Comparison of ENCODE assay signal across 9 cellular contexts in genomic region chr2:118842687-118843491, GRCh38. TPM values are rescaled to one million over a fixed set of nuclear protein-coding genes. Genes with fewer than 3 reads are reported as not detected.
DNase-seq lines count a peak whose midpoint lies in the region; ATAC-seq and TF ChIP-seq lines count a peak whose summit lies in the region.
"Had no signal": no experiment of that assay in that cellular context is flagged by ENCODE, and none has a peak within 500 bp of the region (broad histone marks: within the 10 kb centered on the region; RNA-seq: fewer than 3 reads in every experiment).

No MANE protein-coding gene starts in this region.

- H3K27ac Mint-ChIP-seq in CD8-positive, alpha-beta memory T cell = no peak overlapping the region
- peak overlapping the region; percentile 73 for H3K27ac Mint-ChIP-seq in progenitor cell of endocrine pancreas

- peaks cover 53% of the 10 kb centered on the region for H3K27me3 ChIP-seq in CD8-positive, alpha-beta memory T cell (ENCODE audit: insufficient read depth, low read length, poor library complexity, severe bottlenecking)
- H3K27me3 ChIP-seq in A673 (replicated peaks; ENCODE audit: insufficient read depth, low read depth, low read length, poor library complexity) = peaks cover 51% of the 10 kb centered on the region

- H3K36me3 Mint-ChIP-seq in CD8-positive, alpha-beta memory T cell = no peaks in the 10 kb centered on the region
- no peaks in the 10 kb centered on the region for H3K36me3 Mint-ChIP-seq in progenitor cell of endocrine pancreas (ENCODE audit: insufficient read depth)

- H3K4me1 ChIP-seq in CD8-positive, alpha-beta memory T cell (ENCODE audit: insufficient read depth, low read length) = peaks cover 5% of the 10 kb centered on the region
- H3K4me1 ChIP-seq in A673 (ENCODE audit: insufficient read depth, low read length, poor library complexity, severe bottlenecking) = peaks cover 10% of the 10 kb centered on the region

- H3K36me3 ChIP-seq in CD8-positive, alpha-beta memory T cell (ENCODE audit: insufficient read depth, low read length) = no peaks in the 10 kb centered on the region
- H3K36me3 ChIP-seq in A673 (ENCODE audit: insufficient read depth, low read length, poor library complexity, severe bottlenecking) = no peaks in the 10 kb centered on the region

- DNase-seq in CD8-positive, alpha-beta memory T cell = no peak
- DNase-seq in NCI-H526 treated with DMSO at 0.1 percent for 48 hours (lab: John Stamatoyannopoulos, UW) = peak; percentile 70
- DNase-seq in fibroblast of the aortic adventitia (ENCODE audit: low read depth) = no peak
- no peak for DNase-seq in progenitor cell of endocrine pancreas (ENCODE audit: low spot score, unreplicated experiment)
- DNase-seq in A673 (ENCODE audit: low spot score) = no peak

- BruUV-seq in A673 (replicated peaks; lab: Mats Ljungman, UMichigan) = no TSS peak

- CTCF ChIA-PET in CD8-positive, alpha-beta memory T cell (lab: Charles Lee) = interaction anchor here (3.6 kb wide), 1 partner anchor 12 kb away, joined by 18 read pairs; no protein-coding TSS in a partner anchor
- CTCF ChIA-PET in A673 (lab: Charles Lee) = no interaction called here

- peaks cover 0 to 2% (median 0%) of the 10 kb centered on the region in 5 donors for H3K9me3 Mint-ChIP-seq in CD8-positive, alpha-beta memory T cell
- H3K9me3 Mint-ChIP-seq in progenitor cell of endocrine pancreas (ENCODE audit: low read depth) = no peaks in the 10 kb centered on the region

- H3K4me3 ChIP-seq in CD8-positive, alpha-beta memory T cell (ENCODE audit: low read length) = peak overlapping the region; percentile 49
- H3K4me3 ChIP-seq in fibroblast of the aortic adventitia (ENCODE audit: low read depth, low read length) (peak overlapping the region; percentile 50), A673 (ENCODE audit: low read depth, low read length, poor library complexity, severe bottlenecking) (no peak overlapping the region)

- H3K27ac ChIP-seq in CD8-positive, alpha-beta memory T cell (ENCODE audit: low read depth, low read length) = no peak overlapping the region
- no peak overlapping the region for H3K27ac ChIP-seq in A673 (ENCODE audit: low read depth, low read length, poor library complexity, severe bottlenecking)

- TF ChIP-seq CTCF in fibroblast of the aortic adventitia (IDR thresholded peaks at IDR 0.05; ENCODE audit: insufficient read depth, low read length) (no peak), progenitor cell of endocrine pancreas (IDR thresholded peaks at IDR 0.05; ENCODE audit: unreplicated experiment) (no peak), A673 (conservative IDR thresholded peaks at IDR 0.05; ENCODE audit: low read depth, low read length) (no peak)

- H3K9me3 ChIP-seq in CD8-positive, alpha-beta memory T cell (ENCODE audit: low read length) = no peaks in the 10 kb centered on the region
- no peaks in the 10 kb centered on the region for H3K9me3 ChIP-seq in A673 (ENCODE audit: low read depth, low read length, poor library complexity, severe bottlenecking)

- H3K27me3 Mint-ChIP-seq in CD8-positive, alpha-beta memory T cell = peaks cover 71 to 81% of the 10 kb centered on the region in 2 donors
- peaks cover 90% of the 10 kb centered on the region for H3K27me3 Mint-ChIP-seq in progenitor cell of endocrine pancreas

- H3K4me1 Mint-ChIP-seq in CD8-positive, alpha-beta memory T cell = peaks cover 19 to 42% (median 21%) of the 10 kb centered on the region in 3 donors
- peaks cover 20% of the 10 kb centered on the region for H3K4me1 Mint-ChIP-seq in progenitor cell of endocrine pancreas (ENCODE audit: low read depth)

- intact Hi-C loops in A673 (cut with micrococcal nuclease; ENCODE audit: unreplicated experiment) = no loop called here

- ATAC-seq in GM18867 (IDR thresholded peaks at IDR 0.05; ENCODE audit: unreplicated experiment) (no peak), GM18909 (IDR thresholded peaks at IDR 0.05; ENCODE audit: poor library complexity, unreplicated experiment) (no peak), HG03378 (IDR thresholded peaks at IDR 0.05; ENCODE audit: unreplicated experiment) (no peak)

- peak overlapping the region in 6 of 7 donors; percentile 32 to 86 (median 85) for H3K4me3 Mint-ChIP-seq in CD8-positive, alpha-beta memory T cell
- H3K4me3 Mint-ChIP-seq in progenitor cell of endocrine pancreas (ENCODE audit: low read depth) = no peak overlapping the region

- POLR2A ChIA-PET in CD8-positive, alpha-beta memory T cell (lab: Charles Lee) = no interaction called here
- POLR2A ChIA-PET in A673 (lab: Charles Lee; ENCODE audit: low non-redundant PET) = no interaction called here

RNA-seq across cellular contexts. Expression of gene EN1, which starts 4.6 kb away (rescaled TPM):
- not detected for total RNA-seq in CD8-positive, alpha-beta memory T cell
- polyA plus RNA-seq in CD8-positive, alpha-beta memory T cell = not detected
- total RNA-seq in fibroblast of the aortic adventitia (ENCODE audit: low replicate concordance) (0.63 and 0.90 TPM in 2 replicates), progenitor cell of endocrine pancreas (0.12 and 0.42 TPM in 2 replicates), A673 (2021) (not detected in 2 replicates)
- total RNA-seq: RPMI7951 had no signal
